9 cellular contexts compared by ENCODE assay signal in genomic region chr3:4984511-4984864, GRCh38. TPM values are rescaled to one million over a fixed set of nuclear protein-coding genes. Genes with fewer than 3 reads are reported as not detected.
DNase-seq lines count a peak whose midpoint lies in the region; ATAC-seq and TF ChIP-seq lines count a peak whose summit lies in the region.
"Had no signal": no experiment of that assay in that cellular context is flagged by ENCODE, and none has a peak within 500 bp of the region (broad histone marks: within the 10 kb centered on the region; RNA-seq: fewer than 3 reads in every experiment).

No MANE protein-coding gene starts in this region.

- H3K9me3 ChIP-seq in ES-I3 (ENCODE audit: control insufficient read depth, insufficient read depth, low read length) (no peaks in the 10 kb centered on the region), T-helper 17 cell (ENCODE audit: control insufficient read depth, low read length, poor library complexity, severe bottlenecking) (no peaks in the 10 kb centered on the region), esophagus muscularis mucosa (no peaks in the 10 kb centered on the region), sigmoid colon (no peaks in the 10 kb centered on the region)

- no peaks in the 10 kb centered on the region for H3K27me3 ChIP-seq in esophagus muscularis mucosa
- H3K27me3 ChIP-seq in sigmoid colon: no peaks in the 10 kb centered on the region

- peak overlapping the region; percentile 39 to 94 (median 56) for H3K4me3 ChIP-seq in esophagus muscularis mucosa
- peak overlapping the region in 3 of 4 donors; percentile 6 to 88 (median 67) for H3K4me3 ChIP-seq in sigmoid colon

- H3K4me1 ChIP-seq in ES-I3 (ENCODE audit: insufficient read depth, low read length) (peaks cover 39% of the 10 kb centered on the region), esophagus muscularis mucosa (peaks cover 68 to 89% (median 85%) of the 10 kb centered on the region in 4 donors), sigmoid colon (peaks cover 0 to 78% (median 64%) of the 10 kb centered on the region in 4 donors)

- H3K9ac ChIP-seq in ES-I3 (ENCODE audit: low read depth, low read length): peak overlapping the region; percentile 38; the same call in 1 of the 2 replicates

- peak overlapping the region; percentile 91 for H3K4me3 Mint-ChIP-seq in T-helper 17 cell

- DNase-seq in T-helper 17 cell: no peak
- DNase-seq in esophagus muscularis mucosa (ENCODE audit: extremely low spot score): no peak
- no peak for DNase-seq in sigmoid colon
- DNase-seq in HuH-7 (ENCODE audit: low spot score): no peak
- no peak for DNase-seq in glomerular visceral epithelial cell (ENCODE audit: extremely low spot score)
- no peak for DNase-seq in amygdala (lab: John Stamatoyannopoulos, UW)
- DNase-seq: retina had no signal

- WGBS in esophagus muscularis mucosa: 44% methylated on average over 9 of the region's 9 CpGs
- 69 to 77% methylated on average over 9 of the region's 9 CpGs for WGBS in sigmoid colon, 2 donors

- peaks cover 22% of the 10 kb centered on the region for H3K36me3 ChIP-seq in ES-I3 (ENCODE audit: insufficient read depth, low read length)
- peaks cover 0 to 22% (median 11%) of the 10 kb centered on the region in 4 donors for H3K36me3 ChIP-seq in esophagus muscularis mucosa
- peaks cover 0 to 14% (median 0%) of the 10 kb centered on the region in 4 donors for H3K36me3 ChIP-seq in sigmoid colon

- intact Hi-C loops in esophagus muscularis mucosa (cut with DNase I): loop anchor here (10.0 kb wide), 1 partner anchor 480 kb away; no protein-coding TSS in a partner anchor
- intact Hi-C loops in sigmoid colon (cut with DNase I): loop anchor here (10.0 kb wide), 1 partner anchor 490 kb away; the partner anchor contains the start of gene ITPR1

- TF ChIP-seq EP300 in esophagus muscularis mucosa (IDR thresholded peaks at IDR 0.05): no peak
- TF ChIP-seq EP300 in sigmoid colon (IDR thresholded peaks at IDR 0.05): no peak

- H3K36me3 Mint-ChIP-seq in T-helper 17 cell (ENCODE audit: low read depth): peaks cover 10% of the 10 kb centered on the region

- H3K4me1 Mint-ChIP-seq in T-helper 17 cell: peaks cover 46% of the 10 kb centered on the region

- TF ChIP-seq POLR2A in esophagus muscularis mucosa (IDR thresholded peaks at IDR 0.05; ENCODE audit: low read depth) (no peak), sigmoid colon (IDR thresholded peaks at IDR 0.05) (no peak)

- peak overlapping the region; percentile 95 to 99 (median 97) for H3K27ac ChIP-seq in esophagus muscularis mucosa (replicated peaks in 1 of 4)
- H3K27ac ChIP-seq in sigmoid colon: peak overlapping the region; percentile 98 to 99 (median 98)

- H3K27ac Mint-ChIP-seq in T-helper 17 cell: peak overlapping the region; percentile 98

- TF ChIP-seq CTCF in esophagus muscularis mucosa (IDR thresholded peaks at IDR 0.05): no peak
- TF ChIP-seq CTCF in sigmoid colon (IDR thresholded peaks at IDR 0.05): no peak

- H3K27me3 Mint-ChIP-seq in T-helper 17 cell: no peaks in the 10 kb centered on the region

- no peak for ATAC-seq in T-helper 17 cell
- ATAC-seq in HG03378 (IDR thresholded peaks at IDR 0.05; ENCODE audit: unreplicated experiment): no peak

RNA-seq across cellular contexts. Expression of gene BHLHE40, which starts 5.3 kb away (rescaled TPM):
- total RNA-seq in T-helper 17 cell (100 to 1,000 TPM; 295 to 329 TPM), esophagus muscularis mucosa (100 to 1,000 TPM in 1 of 4 donors, 10 to 100 TPM in 2, 1 to 10 TPM in 1; 8.3 to 170 (median 19.4) TPM), sigmoid colon (10 to 100 TPM; 12.5 to 81.9 (median 24.3) TPM)
- polyA plus RNA-seq in sigmoid colon: 10 to 100 TPM; 11.1 to 32.2 (median 22.2) TPM
